In the genomic region with DNA sequence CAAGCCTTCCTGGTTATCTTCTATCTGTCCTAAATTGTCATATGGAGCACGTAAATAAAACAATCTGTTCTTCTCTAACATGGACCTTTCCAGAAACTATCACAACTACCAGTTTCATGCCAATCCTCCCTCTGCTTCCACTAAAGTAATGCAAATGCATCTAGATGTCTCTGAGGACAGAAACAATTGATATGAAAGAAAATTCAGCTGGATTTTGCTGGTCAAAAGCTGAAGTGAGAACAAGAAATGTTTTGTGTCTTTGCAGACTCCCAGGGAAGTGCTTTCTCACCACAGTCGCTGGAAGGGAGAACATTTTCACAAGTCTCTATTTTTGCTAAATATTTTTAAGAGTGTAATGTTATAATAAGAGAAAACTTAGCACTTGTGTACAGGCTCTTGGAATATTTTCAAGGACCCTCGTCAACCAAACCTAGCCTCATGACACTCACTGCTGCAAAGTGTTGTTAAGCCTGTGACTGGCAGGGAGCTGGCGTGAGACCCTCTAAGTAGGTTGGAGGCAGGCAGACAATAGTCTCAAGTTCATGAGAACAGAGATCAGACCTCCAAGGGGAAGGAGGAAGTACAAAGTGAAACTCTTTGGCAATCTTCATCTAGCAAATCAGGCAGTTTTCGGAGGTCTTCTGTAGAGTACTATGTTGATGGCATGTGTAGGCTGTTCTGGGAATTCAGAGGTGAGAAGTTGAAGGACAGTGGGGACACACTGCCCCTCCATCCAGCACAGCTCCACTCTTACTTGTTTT, we compare ENCODE assay signal across 1 cellular context.
TF ChIP-seq lines count a peak whose summit lies in the region.

No MANE protein-coding gene starts in this region.

TF ChIP-seq in K562, 482 proteins besides CTCF, POLR2A, EP300 and RAD21:
- TF ChIP-seq ZNF165 (CRISPR knock-in tag; IDR thresholded peaks at IDR 0.05; ENCODE audit: borderline replicate concordance) (0 out of 2 replicates have a peak, but pooled peaks have one; percentile 30), NFRKB (IDR thresholded peaks at IDR 0.05; ENCODE audit: low read depth) (no peak)
